Comparison of ENCODE assay signal across 8 cellular contexts in genomic region chr2:152861349-152861942, GRCh38.
A peak's percentile ranks its signal among the peaks of the same experiment; 100 is the strongest.
DNase-seq lines count a peak whose midpoint lies in the region; ATAC-seq and TF ChIP-seq lines count a peak whose summit lies in the region.

No MANE protein-coding gene starts in this region.

- no peak overlapping the region for H3K27ac Mint-ChIP-seq in Caco-2 (ENCODE audit: unreplicated experiment)

- POLR2A ChIA-PET in Caco-2 (lab: Charles Lee): no interaction called here

- H3K9me3 ChIP-seq in Caco-2 (peaks cover 19% of the 10 kb centered on the region), prostate gland (no peaks in the 10 kb centered on the region)

- H3K27me3 ChIP-seq in Caco-2 (replicated peaks; ENCODE audit: control insufficient read depth, insufficient read depth, low read length) (no peaks in the 10 kb centered on the region), prostate gland (replicated peaks; ENCODE audit: insufficient read depth) (no peaks in the 10 kb centered on the region)

- H3K27ac ChIP-seq in prostate gland (no peak overlapping the region), substantia nigra (ENCODE audit: low read depth, low read length, poor library complexity, severe bottlenecking) (no peak overlapping the region)

- no peak for TF ChIP-seq POLR2A in prostate gland (IDR thresholded peaks at IDR 0.05)

- no peaks in the 10 kb centered on the region for H3K4me1 Mint-ChIP-seq in Caco-2 (ENCODE audit: low read depth, unreplicated experiment)

- intact Hi-C loops in Caco-2 (cut with micrococcal nuclease; ENCODE audit: unreplicated experiment): loop anchor here (5.0 kb wide), 1 partner anchor 656 kb away; no protein-coding TSS in a partner anchor
- intact Hi-C loops in prostate gland (cut with DNase I): no loop called here

- ATAC-seq in GM18909 (IDR thresholded peaks at IDR 0.05; ENCODE audit: poor library complexity, unreplicated experiment): peak; percentile 69
- ATAC-seq in GM18498 (IDR thresholded peaks at IDR 0.05; ENCODE audit: unreplicated experiment): no peak
- no peak for ATAC-seq in HG03039 (IDR thresholded peaks at IDR 0.05; ENCODE audit: unreplicated experiment)

- 74% methylated on average over 6 of the region's 6 CpGs for WGBS in prostate gland

- TF ChIP-seq CTCF in Caco-2 (IDR thresholded peaks at IDR 0.05; ENCODE audit: insufficient read depth in 1 of 2, low read depth in 1 of 2, low read length in 1 of 2, severe bottlenecking in 1 of 2, unreplicated experiment in 1 of 2) (peak; percentile 38 to 56), prostate gland (IDR thresholded peaks at IDR 0.05) (peak; percentile 30 to 72 (median 54))

- CTCF ChIA-PET in Caco-2 (lab: Charles Lee): interaction anchor here (0.5 to 1.1 kb wide), 3 partner anchors 9 to 680 kb away, joined by 3 read pairs; no protein-coding TSS in a partner anchor

- H3K4me3 Mint-ChIP-seq in Caco-2 (ENCODE audit: unreplicated experiment): no peak overlapping the region

- no peaks in the 10 kb centered on the region for H3K27me3 Mint-ChIP-seq in Caco-2 (ENCODE audit: insufficient read depth, unreplicated experiment)

- H3K9me3 Mint-ChIP-seq in Caco-2 (ENCODE audit: unreplicated experiment): peaks cover 34% of the 10 kb centered on the region

- H3K4me1 ChIP-seq in Caco-2: no peaks in the 10 kb centered on the region
- H3K4me1 ChIP-seq in prostate gland (replicated peaks): no peaks in the 10 kb centered on the region

- peak in 1 of 2 experiments; percentile 44 for DNase-seq in Caco-2
- DNase-seq in NCI-H2171 (lab: John Stamatoyannopoulos, UW): peak; percentile 50
- peak; percentile 4 to 38 for DNase-seq in dermis microvascular lymphatic vessel endothelial cell (ENCODE audit: low read depth in 2 of 2)
- peak; percentile 21 for DNase-seq in prostate gland (ENCODE audit: low spot score)
- DNase-seq in substantia nigra (lab: John Stamatoyannopoulos, UW): no peak

- no peak overlapping the region for H3K4me3 ChIP-seq in Caco-2 (ENCODE audit: low read depth, low read length)
- no peak overlapping the region for H3K4me3 ChIP-seq in prostate gland

- H3K36me3 ChIP-seq in Caco-2 (ENCODE audit: control insufficient read depth, insufficient read depth, low read length) (no peaks in the 10 kb centered on the region), prostate gland (no peaks in the 10 kb centered on the region)

- no peaks in the 10 kb centered on the region for H3K36me3 Mint-ChIP-seq in Caco-2 (ENCODE audit: insufficient read depth, unreplicated experiment)

- BruUV-seq in Caco-2 (replicated peaks; lab: Mats Ljungman, UMichigan): no TSS peak

Comparison
In these comparisons a context has a peak if more than half of its experiments do, and no peak if none do; other contexts are left out.
1. DNase-seq: peak in NCI-H2171 (single experiment), dermis microvascular lymphatic vessel endothelial cell (2 of 2) and prostate gland (single experiment); none in substantia nigra (0 of 49).